In the genomic region with DNA sequence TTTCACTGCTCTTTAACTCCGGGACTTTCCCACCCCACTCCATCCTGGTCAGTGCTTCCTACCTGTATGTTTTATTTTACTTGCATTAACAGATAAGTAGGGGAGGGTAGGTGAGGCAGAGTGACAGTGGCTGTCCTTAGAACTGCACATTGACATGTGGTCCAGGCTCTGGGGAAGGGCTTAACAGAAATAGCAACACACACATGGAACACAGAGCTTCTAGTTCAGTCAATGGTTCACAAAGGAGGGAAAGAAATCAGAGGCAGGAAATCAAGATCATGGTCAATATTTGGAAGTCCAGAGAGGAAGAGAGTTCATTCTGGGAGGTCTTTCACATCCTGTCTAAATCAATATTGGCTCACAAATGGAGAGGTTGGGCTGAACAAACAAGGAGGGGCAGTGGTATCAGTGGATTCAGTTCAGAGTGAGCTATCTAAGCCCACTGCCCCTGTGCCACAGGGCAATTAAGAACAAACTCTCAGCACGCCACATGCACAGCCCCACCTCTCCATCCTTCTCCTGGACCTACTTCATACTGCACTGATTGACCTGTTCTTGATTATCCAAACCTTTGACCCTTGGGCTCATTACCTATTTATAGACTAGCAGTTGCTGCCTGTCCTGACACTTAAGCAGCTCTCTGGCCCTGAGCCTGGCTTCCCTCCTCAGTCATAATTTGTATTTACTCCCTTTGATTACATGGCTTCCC, we compare ENCODE assay signal across 1 cellular context.
TF ChIP-seq lines count a peak whose summit lies in the region.

No MANE protein-coding gene starts in this region.

TF ChIP-seq in HepG2, 621 proteins besides CTCF, POLR2A, EP300 and RAD21 (continued from another document and continues in another):
- TF ChIP-seq, protein P1, sequence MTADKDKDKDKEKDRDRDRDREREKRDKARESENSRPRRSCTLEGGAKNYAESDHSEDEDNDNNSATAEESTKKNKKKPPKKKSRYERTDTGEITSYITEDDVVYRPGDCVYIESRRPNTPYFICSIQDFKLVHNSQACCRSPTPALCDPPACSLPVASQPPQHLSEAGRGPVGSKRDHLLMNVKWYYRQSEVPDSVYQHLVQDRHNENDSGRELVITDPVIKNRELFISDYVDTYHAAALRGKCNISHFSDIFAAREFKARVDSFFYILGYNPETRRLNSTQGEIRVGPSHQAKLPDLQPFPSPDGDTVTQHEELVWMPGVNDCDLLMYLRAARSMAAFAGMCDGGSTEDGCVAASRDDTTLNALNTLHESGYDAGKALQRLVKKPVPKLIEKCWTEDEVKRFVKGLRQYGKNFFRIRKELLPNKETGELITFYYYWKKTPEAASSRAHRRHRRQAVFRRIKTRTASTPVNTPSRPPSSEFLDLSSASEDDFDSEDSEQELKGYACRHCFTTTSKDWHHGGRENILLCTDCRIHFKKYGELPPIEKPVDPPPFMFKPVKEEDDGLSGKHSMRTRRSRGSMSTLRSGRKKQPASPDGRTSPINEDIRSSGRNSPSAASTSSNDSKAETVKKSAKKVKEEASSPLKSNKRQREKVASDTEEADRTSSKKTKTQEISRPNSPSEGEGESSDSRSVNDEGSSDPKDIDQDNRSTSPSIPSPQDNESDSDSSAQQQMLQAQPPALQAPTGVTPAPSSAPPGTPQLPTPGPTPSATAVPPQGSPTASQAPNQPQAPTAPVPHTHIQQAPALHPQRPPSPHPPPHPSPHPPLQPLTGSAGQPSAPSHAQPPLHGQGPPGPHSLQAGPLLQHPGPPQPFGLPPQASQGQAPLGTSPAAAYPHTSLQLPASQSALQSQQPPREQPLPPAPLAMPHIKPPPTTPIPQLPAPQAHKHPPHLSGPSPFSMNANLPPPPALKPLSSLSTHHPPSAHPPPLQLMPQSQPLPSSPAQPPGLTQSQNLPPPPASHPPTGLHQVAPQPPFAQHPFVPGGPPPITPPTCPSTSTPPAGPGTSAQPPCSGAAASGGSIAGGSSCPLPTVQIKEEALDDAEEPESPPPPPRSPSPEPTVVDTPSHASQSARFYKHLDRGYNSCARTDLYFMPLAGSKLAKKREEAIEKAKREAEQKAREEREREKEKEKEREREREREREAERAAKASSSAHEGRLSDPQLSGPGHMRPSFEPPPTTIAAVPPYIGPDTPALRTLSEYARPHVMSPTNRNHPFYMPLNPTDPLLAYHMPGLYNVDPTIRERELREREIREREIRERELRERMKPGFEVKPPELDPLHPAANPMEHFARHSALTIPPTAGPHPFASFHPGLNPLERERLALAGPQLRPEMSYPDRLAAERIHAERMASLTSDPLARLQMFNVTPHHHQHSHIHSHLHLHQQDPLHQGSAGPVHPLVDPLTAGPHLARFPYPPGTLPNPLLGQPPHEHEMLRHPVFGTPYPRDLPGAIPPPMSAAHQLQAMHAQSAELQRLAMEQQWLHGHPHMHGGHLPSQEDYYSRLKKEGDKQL (CRISPR knock-in tag; IDR thresholded peaks at IDR 0.05; ENCODE audit: low read depth) = peak; percentile 99
- TF ChIP-seq, protein P2, sequence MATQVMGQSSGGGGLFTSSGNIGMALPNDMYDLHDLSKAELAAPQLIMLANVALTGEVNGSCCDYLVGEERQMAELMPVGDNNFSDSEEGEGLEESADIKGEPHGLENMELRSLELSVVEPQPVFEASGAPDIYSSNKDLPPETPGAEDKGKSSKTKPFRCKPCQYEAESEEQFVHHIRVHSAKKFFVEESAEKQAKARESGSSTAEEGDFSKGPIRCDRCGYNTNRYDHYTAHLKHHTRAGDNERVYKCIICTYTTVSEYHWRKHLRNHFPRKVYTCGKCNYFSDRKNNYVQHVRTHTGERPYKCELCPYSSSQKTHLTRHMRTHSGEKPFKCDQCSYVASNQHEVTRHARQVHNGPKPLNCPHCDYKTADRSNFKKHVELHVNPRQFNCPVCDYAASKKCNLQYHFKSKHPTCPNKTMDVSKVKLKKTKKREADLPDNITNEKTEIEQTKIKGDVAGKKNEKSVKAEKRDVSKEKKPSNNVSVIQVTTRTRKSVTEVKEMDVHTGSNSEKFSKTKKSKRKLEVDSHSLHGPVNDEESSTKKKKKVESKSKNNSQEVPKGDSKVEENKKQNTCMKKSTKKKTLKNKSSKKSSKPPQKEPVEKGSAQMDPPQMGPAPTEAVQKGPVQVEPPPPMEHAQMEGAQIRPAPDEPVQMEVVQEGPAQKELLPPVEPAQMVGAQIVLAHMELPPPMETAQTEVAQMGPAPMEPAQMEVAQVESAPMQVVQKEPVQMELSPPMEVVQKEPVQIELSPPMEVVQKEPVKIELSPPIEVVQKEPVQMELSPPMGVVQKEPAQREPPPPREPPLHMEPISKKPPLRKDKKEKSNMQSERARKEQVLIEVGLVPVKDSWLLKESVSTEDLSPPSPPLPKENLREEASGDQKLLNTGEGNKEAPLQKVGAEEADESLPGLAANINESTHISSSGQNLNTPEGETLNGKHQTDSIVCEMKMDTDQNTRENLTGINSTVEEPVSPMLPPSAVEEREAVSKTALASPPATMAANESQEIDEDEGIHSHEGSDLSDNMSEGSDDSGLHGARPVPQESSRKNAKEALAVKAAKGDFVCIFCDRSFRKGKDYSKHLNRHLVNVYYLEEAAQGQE (IDR thresholded peaks at IDR 0.05; ENCODE audit: borderline replicate concordance in 1 of 2, low read depth in 1 of 2, low read length in 2 of 2) = peak in 1 of 2 experiments; percentile 70; a peak in 1 of 4 replicates
- TF ChIP-seq ZNF639 (CRISPR knock-in tag; conservative IDR thresholded peaks at IDR 0.05) (0 out of 2 replicates have a peak, but pooled peaks have one; percentile 52), ZNF678 (CRISPR knock-in tag; IDR thresholded peaks at IDR 0.05) (no peak; the same call in 1 of the 2 replicates), SOX13 (IDR thresholded peaks at IDR 0.05) (peak; percentile 78; the same call in 1 of the 2 replicates), SOX13 (CRISPR knock-in tag; conservative IDR thresholded peaks at IDR 0.05 in 1 of 2, IDR thresholded peaks at IDR 0.05 in 1 of 2) (peak in 1 of 2 experiments; percentile 94; a peak in 2 of 4 replicates), TCF7 (IDR thresholded peaks at IDR 0.05; ENCODE audit: low read depth) (peak; percentile 91), RCOR2 (CRISPR knock-in tag; IDR thresholded peaks at IDR 0.05) (peak; percentile 97), CBX5 (CRISPR knock-in tag; IDR thresholded peaks at IDR 0.05; ENCODE audit: borderline replicate concordance) (no peak; the same call in 1 of the 2 replicates), ZNF674 (CRISPR knock-in tag; IDR thresholded peaks at IDR 0.05; ENCODE audit: low read depth) (no peak), SMC3 (IDR thresholded peaks at IDR 0.05; ENCODE audit: low read length) (no peak), ZNF746 (CRISPR knock-in tag; IDR thresholded peaks at IDR 0.05) (peak; percentile 91), MEIS1 (CRISPR knock-in tag; IDR thresholded peaks at IDR 0.05; ENCODE audit: borderline replicate concordance) (peak; percentile 83; the same call in 1 of the 2 replicates), CAMTA2 (CRISPR knock-in tag; IDR thresholded peaks at IDR 0.05; ENCODE audit: borderline replicate concordance) (no peak), GABPA (IDR thresholded peaks at IDR 0.05; ENCODE audit: low read depth, low read length) (no peak), GABPA (CRISPR knock-in tag; IDR thresholded peaks at IDR 0.05; ENCODE audit: low read depth) (peak; percentile 70), IKZF4 (CRISPR knock-in tag; IDR thresholded peaks at IDR 0.05; ENCODE audit: borderline replicate concordance, low read depth, not compliant biosample characterization) (no peak), CENPX (CRISPR knock-in tag; IDR thresholded peaks at IDR 0.05) (no peak), PATZ1 (CRISPR knock-in tag; IDR thresholded peaks at IDR 0.05) (peak; percentile 80), ZNF432 (CRISPR knock-in tag; IDR thresholded peaks at IDR 0.05; ENCODE audit: borderline replicate concordance) (no peak), GPN1 (CRISPR knock-in tag; IDR thresholded peaks at IDR 0.05; ENCODE audit: borderline replicate concordance) (no peak), SOX6 (IDR thresholded peaks at IDR 0.05) (no peak), SOX6 (CRISPR knock-in tag; IDR thresholded peaks at IDR 0.05) (peak; percentile 96), ZNF660 (CRISPR knock-in tag; IDR thresholded peaks at IDR 0.05; ENCODE audit: borderline replicate concordance, low read depth) (no peak), ZNF10 (CRISPR knock-in tag; IDR thresholded peaks at IDR 0.05; ENCODE audit: borderline replicate concordance, low read depth) (no peak), MAFG (CRISPR knock-in tag; IDR thresholded peaks at IDR 0.05) (no peak), ZNF672 (CRISPR knock-in tag; IDR thresholded peaks at IDR 0.05) (no peak), KDM5A (IDR thresholded peaks at IDR 0.05; ENCODE audit: borderline replicate concordance, low read length) (no peak), ZBTB7A (CRISPR knock-in tag; IDR thresholded peaks at IDR 0.05) (peak; percentile 97), MED8 (CRISPR knock-in tag; IDR thresholded peaks at IDR 0.05; ENCODE audit: insufficient replicate concordance) (no peak), U2AF1 (optimal IDR thresholded peaks at IDR 0.05; ENCODE audit: low read depth, low read length) (no peak), KAT7 (CRISPR knock-in tag; IDR thresholded peaks at IDR 0.05; ENCODE audit: borderline replicate concordance) (peak; percentile 42; the same call in 1 of the 2 replicates), SRSF1 (optimal IDR thresholded peaks at IDR 0.05; ENCODE audit: low read depth, low read length) (no peak), PHF21A (CRISPR knock-in tag; IDR thresholded peaks at IDR 0.05) (peak; percentile 89), ZNF337 (CRISPR knock-in tag; IDR thresholded peaks at IDR 0.05; ENCODE audit: borderline replicate concordance, low read depth) (no peak)
- TF ChIP-seq, protein P3, sequence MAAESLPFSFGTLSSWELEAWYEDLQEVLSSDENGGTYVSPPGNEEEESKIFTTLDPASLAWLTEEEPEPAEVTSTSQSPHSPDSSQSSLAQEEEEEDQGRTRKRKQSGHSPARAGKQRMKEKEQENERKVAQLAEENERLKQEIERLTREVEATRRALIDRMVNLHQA (CRISPR knock-in tag; IDR thresholded peaks at IDR 0.05) = no peak
- TF ChIP-seq, protein P4, sequence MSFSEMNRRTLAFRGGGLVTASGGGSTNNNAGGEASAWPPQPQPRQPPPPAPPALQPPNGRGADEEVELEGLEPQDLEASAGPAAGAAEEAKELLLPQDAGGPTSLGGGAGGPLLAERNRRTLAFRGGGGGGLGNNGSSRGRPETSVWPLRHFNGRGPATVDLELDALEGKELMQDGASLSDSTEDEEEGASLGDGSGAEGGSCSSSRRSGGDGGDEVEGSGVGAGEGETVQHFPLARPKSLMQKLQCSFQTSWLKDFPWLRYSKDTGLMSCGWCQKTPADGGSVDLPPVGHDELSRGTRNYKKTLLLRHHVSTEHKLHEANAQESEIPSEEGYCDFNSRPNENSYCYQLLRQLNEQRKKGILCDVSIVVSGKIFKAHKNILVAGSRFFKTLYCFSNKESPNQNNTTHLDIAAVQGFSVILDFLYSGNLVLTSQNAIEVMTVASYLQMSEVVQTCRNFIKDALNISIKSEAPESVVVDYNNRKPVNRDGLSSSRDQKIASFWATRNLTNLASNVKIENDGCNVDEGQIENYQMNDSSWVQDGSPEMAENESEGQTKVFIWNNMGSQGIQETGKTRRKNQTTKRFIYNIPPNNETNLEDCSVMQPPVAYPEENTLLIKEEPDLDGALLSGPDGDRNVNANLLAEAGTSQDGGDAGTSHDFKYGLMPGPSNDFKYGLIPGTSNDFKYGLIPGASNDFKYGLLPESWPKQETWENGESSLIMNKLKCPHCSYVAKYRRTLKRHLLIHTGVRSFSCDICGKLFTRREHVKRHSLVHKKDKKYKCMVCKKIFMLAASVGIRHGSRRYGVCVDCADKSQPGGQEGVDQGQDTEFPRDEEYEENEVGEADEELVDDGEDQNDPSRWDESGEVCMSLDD (CRISPR knock-in tag; IDR thresholded peaks at IDR 0.05; ENCODE audit: borderline replicate concordance) = no peak
